ENCODE assay signal across 10 cellular contexts in the genomic region with DNA sequence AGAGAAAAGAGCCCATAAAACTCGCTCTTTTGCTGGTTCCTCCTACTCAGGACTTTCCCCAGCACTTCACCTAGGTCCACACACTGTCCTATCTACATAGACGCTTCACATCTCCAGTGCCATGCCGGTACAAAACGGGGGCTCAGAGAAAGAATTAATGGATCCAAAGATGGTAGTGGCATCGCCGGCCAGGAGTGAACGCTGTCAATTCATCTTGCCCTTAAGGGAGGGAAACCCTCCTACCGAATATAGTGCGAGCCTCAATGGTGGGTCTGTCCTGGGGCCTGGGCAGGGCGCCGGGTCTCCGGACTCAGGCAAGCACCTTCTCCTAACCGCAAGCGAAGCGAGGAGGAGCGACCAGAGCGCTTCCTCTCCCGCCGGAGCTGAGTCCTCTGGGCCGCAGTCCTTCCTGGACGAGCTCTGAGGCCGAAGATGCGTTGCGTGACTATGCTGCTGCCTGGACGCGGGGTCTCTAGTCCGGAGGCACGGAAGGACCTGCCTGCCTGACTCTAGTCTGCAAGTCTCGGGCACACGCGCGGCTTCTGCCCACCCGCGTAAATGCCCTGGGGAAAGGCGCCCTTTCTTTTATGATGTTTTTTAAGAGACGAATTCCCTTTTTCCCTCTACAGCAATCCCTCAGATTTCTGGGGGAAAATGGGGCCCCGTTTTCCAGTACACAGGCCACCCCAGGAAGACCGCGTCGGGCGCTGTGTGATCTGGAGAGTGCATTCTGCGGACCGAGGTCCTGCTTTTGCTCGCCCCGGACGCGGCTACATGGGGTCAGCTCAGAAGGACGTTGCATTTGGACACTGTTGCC.
A peak's percentile ranks its signal among the peaks of the same experiment; 100 is the strongest.
DNase-seq lines count a peak whose midpoint lies in the region; ATAC-seq, FAIRE-seq and TF ChIP-seq lines count a peak whose summit lies in the region.
"Had no signal": no experiment of that assay in that cellular context is flagged by ENCODE, and none has a peak within 500 bp of the region (broad histone marks: within the 10 kb centered on the region; RNA-seq: fewer than 3 reads in every experiment).

No MANE protein-coding gene starts in this region.

- no peak for FAIRE-seq in astrocyte (lab: Jason Lieb, UNC)

- peak overlapping the region; percentile 37 for H3K4me3 Mint-ChIP-seq in astrocyte (ENCODE audit: unreplicated experiment)
- peak overlapping the region; percentile 50 for H3K4me3 Mint-ChIP-seq in stimulated activated effector memory CD8-positive, alpha-beta T cell treated with anti-CD3 and anti-CD28 coated beads, Interleukin-12 subunit alpha, Interleukin-12 subunit beta, amount 100 ng/mL, for 72 hours
- no peak overlapping the region for H3K4me3 Mint-ChIP-seq in Caco-2 (ENCODE audit: unreplicated experiment)

- H3K27ac ChIP-seq in astrocyte (ENCODE audit: low read depth, low read length) (no peak overlapping the region), caudate nucleus (ENCODE audit: low read depth, low read length) (no peak overlapping the region)
- H3K27ac ChIP-seq: SJSA1 had no signal

- H2AFZ ChIP-seq in astrocyte (ENCODE audit: low read depth, low read length), result peak overlapping the region; percentile 89

- peak overlapping the region; percentile 44 for H3K4me3 ChIP-seq in NT2/D1 (ENCODE audit: insufficient read length, low read depth)
- peak overlapping the region; percentile 47 for H3K4me3 ChIP-seq in astrocyte (ENCODE audit: insufficient read depth, low read depth, low read length)
- H3K4me3 ChIP-seq in Caco-2 (ENCODE audit: low read depth, low read length), result no peak overlapping the region
- H3K4me3 ChIP-seq: SJSA1 had no signal

- peak overlapping the region; percentile 57 for H3K9ac ChIP-seq in NT2/D1 (ENCODE audit: insufficient read length, low read depth)
- peak overlapping the region; percentile 60 for H3K9ac ChIP-seq in astrocyte (ENCODE audit: low read length)

- peaks cover 12% of the 10 kb centered on the region for H3K9me3 Mint-ChIP-seq in astrocyte (ENCODE audit: unreplicated experiment)
- no peaks in the 10 kb centered on the region for H3K9me3 Mint-ChIP-seq in stimulated activated effector memory CD8-positive, alpha-beta T cell treated with anti-CD3 and anti-CD28 coated beads, Interleukin-12 subunit alpha, Interleukin-12 subunit beta, amount 100 ng/mL, for 72 hours
- H3K9me3 Mint-ChIP-seq in Caco-2 (ENCODE audit: unreplicated experiment), result peaks cover 2% of the 10 kb centered on the region

- H3K4me1 Mint-ChIP-seq in astrocyte (ENCODE audit: low read depth, unreplicated experiment), result peaks cover 2% of the 10 kb centered on the region
- H3K4me1 Mint-ChIP-seq in stimulated activated effector memory CD8-positive, alpha-beta T cell treated with anti-CD3 and anti-CD28 coated beads, Interleukin-12 subunit alpha, Interleukin-12 subunit beta, amount 100 ng/mL, for 72 hours, result peaks cover 45% of the 10 kb centered on the region
- peaks cover 31% of the 10 kb centered on the region for H3K4me1 Mint-ChIP-seq in Caco-2 (ENCODE audit: low read depth, unreplicated experiment)

- no peaks in the 10 kb centered on the region for H3K4me1 ChIP-seq in NT2/D1 (ENCODE audit: insufficient read depth, insufficient read length)
- H3K4me1 ChIP-seq in astrocyte (ENCODE audit: insufficient read depth, low read length), result peaks cover 15% of the 10 kb centered on the region
- peaks cover 16% of the 10 kb centered on the region for H3K4me1 ChIP-seq in Caco-2
- H3K4me1 ChIP-seq: SJSA1 had no signal

- H3K36me3 Mint-ChIP-seq in astrocyte (ENCODE audit: low read depth, unreplicated experiment) (peaks cover under 1% of the 10 kb centered on the region), Caco-2 (ENCODE audit: insufficient read depth, unreplicated experiment) (peaks cover 5% of the 10 kb centered on the region)
- peaks cover 9% of the 10 kb centered on the region for H3K36me3 Mint-ChIP-seq in stimulated activated effector memory CD8-positive, alpha-beta T cell treated with anti-CD3 and anti-CD28 coated beads, Interleukin-12 subunit alpha, Interleukin-12 subunit beta, amount 100 ng/mL, for 72 hours

- peaks cover 99% of the 10 kb centered on the region for H3K27me3 ChIP-seq in NT2/D1 (ENCODE audit: insufficient read depth, insufficient read length)
- H3K27me3 ChIP-seq in astrocyte (ENCODE audit: insufficient read depth, low read length), result peaks cover 18% of the 10 kb centered on the region
- no peaks in the 10 kb centered on the region for H3K27me3 ChIP-seq in Caco-2 (replicated peaks; ENCODE audit: control insufficient read depth, insufficient read depth, low read length)
- H3K27me3 ChIP-seq: SJSA1 had no signal

- TF ChIP-seq CTCF in astrocyte (IDR thresholded peaks at IDR 0.05; ENCODE audit: insufficient read depth, low read depth, low read length) (no peak), Caco-2 (IDR thresholded peaks at IDR 0.05; ENCODE audit: insufficient read depth in 1 of 2, low read depth in 1 of 2, low read length in 1 of 2, severe bottlenecking in 1 of 2, unreplicated experiment in 1 of 2) (no peak)

- H3K9me3 ChIP-seq in NT2/D1 (ENCODE audit: insufficient read depth, low read length) (no peaks in the 10 kb centered on the region), astrocyte (ENCODE audit: insufficient read depth, low read depth, low read length) (no peaks in the 10 kb centered on the region), Caco-2 (no peaks in the 10 kb centered on the region)
- H3K9me3 ChIP-seq: SJSA1 had no signal

- ATAC-seq in left colon, result peak; percentile 34
- ATAC-seq in stimulated activated effector memory CD8-positive, alpha-beta T cell treated with anti-CD3 and anti-CD28 coated beads, Interleukin-12 subunit alpha, Interleukin-12 subunit beta, amount 100 ng/mL, for 72 hours, result no peak
- no peak for ATAC-seq in GM21717 (IDR thresholded peaks at IDR 0.05; ENCODE audit: unreplicated experiment)

- CTCF ChIA-PET in Caco-2 (lab: Charles Lee), result no interaction called here

- H3K27ac Mint-ChIP-seq in astrocyte (ENCODE audit: unreplicated experiment) (no peak overlapping the region), Caco-2 (ENCODE audit: unreplicated experiment) (no peak overlapping the region)
- no peak overlapping the region for H3K27ac Mint-ChIP-seq in stimulated activated effector memory CD8-positive, alpha-beta T cell treated with anti-CD3 and anti-CD28 coated beads, Interleukin-12 subunit alpha, Interleukin-12 subunit beta, amount 100 ng/mL, for 72 hours

- peak overlapping the region; percentile 90 for H3K4me2 ChIP-seq in astrocyte (ENCODE audit: low read length)

- intact Hi-C loops in left colon (cut with DNase I, micrococcal nuclease), result no loop called here
- intact Hi-C loops in Caco-2 (cut with micrococcal nuclease; ENCODE audit: unreplicated experiment), result no loop called here

- peaks cover 83% of the 10 kb centered on the region for H3K27me3 Mint-ChIP-seq in astrocyte (ENCODE audit: low read depth, unreplicated experiment)
- no peaks in the 10 kb centered on the region for H3K27me3 Mint-ChIP-seq in Caco-2 (ENCODE audit: insufficient read depth, unreplicated experiment)

- H3K79me2 ChIP-seq in astrocyte (ENCODE audit: insufficient read depth, low read length), result no peaks in the 10 kb centered on the region

- BruUV-seq in Caco-2 (replicated peaks; lab: Mats Ljungman, UMichigan), result no TSS peak

- POLR2A ChIA-PET in Caco-2 (lab: Charles Lee), result no interaction called here

- no peaks in the 10 kb centered on the region for H4K20me1 ChIP-seq in astrocyte (ENCODE audit: insufficient read depth, low read length)

- no peaks in the 10 kb centered on the region for H3K36me3 ChIP-seq in NT2/D1 (ENCODE audit: insufficient read depth, insufficient read length, low read length)
- no peaks in the 10 kb centered on the region for H3K36me3 ChIP-seq in astrocyte (ENCODE audit: insufficient read depth, low read length)
- no peaks in the 10 kb centered on the region for H3K36me3 ChIP-seq in Caco-2 (ENCODE audit: control insufficient read depth, insufficient read depth, low read length)
- H3K36me3 ChIP-seq: SJSA1 had no signal

- no peak for DNase-seq in NT2/D1 (ENCODE audit: low read depth, low spot score)
- DNase-seq in astrocyte (ENCODE audit: low read depth), result no peak
- peak in 1 of 2 donors; percentile 23 for DNase-seq in left colon
- peak in 1 of 2 donors; percentile 52 for DNase-seq in stimulated activated effector memory CD8-positive, alpha-beta T cell treated with anti-CD3 and anti-CD28 coated beads, Interleukin-12 subunit alpha, Interleukin-12 subunit beta, amount 100 ng/mL, for 72 hours (ENCODE audit: low spot score in 2 of 2)
- DNase-seq in Caco-2, result no peak
- DNase-seq in caudate nucleus (lab: John Stamatoyannopoulos, UW), result no peak
- DNase-seq: activated effector memory CD4-positive, alpha-beta T cell treated with anti-CD3 and anti-CD28 coated beads, Interleukin-2, amount 50 U/mL, for 16 hours; NCI-H2081 had no signal
